ENCODE assay signal across 28 cellular contexts in genomic region chr7:157702311-157703023, GRCh38.
DNase-seq lines count a peak whose midpoint lies in the region; ATAC-seq and TF ChIP-seq lines count a peak whose summit lies in the region.
"Had no signal": no experiment of that assay in that cellular context is flagged by ENCODE, and none has a peak within 500 bp of the region (broad histone marks: within the 10 kb centered on the region; RNA-seq: fewer than 3 reads in every experiment).

No MANE protein-coding gene starts in this region.

- H3K27ac ChIP-seq in HCT116 (ENCODE audit: low read depth, low read length) (no peak overlapping the region), coronary artery (no peak overlapping the region), spleen (no peak overlapping the region)
- H3K27ac ChIP-seq: breast epithelium, pancreas, right atrium auricular region, tibial artery had no signal

- H3K36me3 Mint-ChIP-seq in MCF 10A (ENCODE audit: insufficient read depth, unreplicated experiment), result no peaks in the 10 kb centered on the region
- H3K36me3 Mint-ChIP-seq in activated CD4-positive, alpha-beta T cell treated with anti-CD3 and anti-CD28 coated beads, Interleukin-2, amount 10 ng/mL, durations not matched to agents 24 days and 14 days (ENCODE audit: low read depth), result no peaks in the 10 kb centered on the region
- H3K36me3 Mint-ChIP-seq: CD4-positive, CD25-positive, alpha-beta regulatory T cell; natural killer cell had no signal

- H3K79me2 ChIP-seq in HCT116 (ENCODE audit: insufficient read depth, low read length), result no peaks in the 10 kb centered on the region

- no peaks in the 10 kb centered on the region for H3K4me1 Mint-ChIP-seq in MCF 10A (ENCODE audit: insufficient read depth, unreplicated experiment)
- H3K4me1 Mint-ChIP-seq in activated CD4-positive, alpha-beta T cell treated with anti-CD3 and anti-CD28 coated beads, Interleukin-2, amount 10 ng/mL, durations not matched to agents 24 days and 14 days, result no peaks in the 10 kb centered on the region
- H3K4me1 Mint-ChIP-seq: activated B cell treated with CpG ODN at 0.5 μM for 24 hours; CD4-positive, CD25-positive, alpha-beta regulatory T cell; natural killer cell had no signal

- RAD21 ChIA-PET in HCT116 (lab: Charles Lee; ENCODE audit: low non-redundant PET in 1 of 2, low total read pairs in 2 of 2, uncharacterized antibody in 2 of 2, unreplicated experiment in 2 of 2), result no interaction called here

- peaks cover 7% of the 10 kb centered on the region for H3K9me3 Mint-ChIP-seq in MCF 10A (ENCODE audit: unreplicated experiment)
- H3K9me3 Mint-ChIP-seq in activated CD4-positive, alpha-beta T cell treated with anti-CD3 and anti-CD28 coated beads, Interleukin-2, amount 10 ng/mL, durations not matched to agents 24 days and 14 days, result no peaks in the 10 kb centered on the region
- H3K9me3 Mint-ChIP-seq: activated B cell treated with CpG ODN at 0.5 μM for 24 hours; natural killer cell; stimulated activated naive CD8-positive, alpha-beta T cell treated with anti-CD3 and anti-CD28 coated beads, Interleukin-15, Interleukin-2, amounts not matched to agents 100 ng/mL and 50 ng/mL, for 24 hours had no signal

- peak; percentile 20; the same call in 1 of the 2 replicates for ATAC-seq in HCT116
- ATAC-seq: activated CD8-positive, alpha-beta T cell treated with anti-CD3 and anti-CD28 coated beads, Interleukin-2, amount 10 ng/mL, durations not matched to agents 7 days and 5 days; left ventricle myocardium superior; natural killer cell; pancreas; Right ventricle myocardium inferior had no signal

- H3K4me3 ChIP-seq in HCT116 (replicated peaks in 1 of 2; ENCODE audit: low read depth in 1 of 2, low read length in 2 of 2) (no peak overlapping the region), coronary artery (no peak overlapping the region), spleen (no peak overlapping the region)
- H3K4me3 ChIP-seq: breast epithelium, pancreas, right atrium auricular region, tibial artery had no signal

- no peaks in the 10 kb centered on the region for H4K20me1 ChIP-seq in HCT116 (ENCODE audit: insufficient read depth)

- POLR2A ChIA-PET in HCT116 (lab: Charles Lee), result no interaction called here
- POLR2A ChIA-PET in MCF 10A (lab: Yijun Ruan, JAX), result no interaction called here

- H3K27me3 ChIP-seq in HCT116 (ENCODE audit: insufficient read depth, low read length) (peaks cover 64% of the 10 kb centered on the region), spleen (replicated peaks in 1 of 7) (peaks cover 0 to 76% (median 7%) of the 10 kb centered on the region in 7 donors)
- H3K27me3 ChIP-seq: right atrium auricular region had no signal

- intact Hi-C loops in HCT116 (cut with micrococcal nuclease), result no loop called here
- intact Hi-C loops in spleen (cut with DNase I; ENCODE audit: low total_unique reads), result no loop called here
- intact Hi-C loops in MCF 10A (cut with micrococcal nuclease), result no loop called here
- intact Hi-C loops in activated CD4-positive, alpha-beta T cell treated with anti-CD3 and anti-CD28 coated beads, Interleukin-2, amount 10 ng/mL, durations not matched to agents 24 days and 14 days (cut with micrococcal nuclease), result no loop called here

- no peak for TF ChIP-seq POLR2A in HCT116 (IDR thresholded peaks at IDR 0.05; ENCODE audit: borderline replicate concordance, extremely low read depth, insufficient read depth, insufficient read length)
- no peak for TF ChIP-seq POLR2A in spleen (IDR thresholded peaks at IDR 0.05)

- H3K27me3 Mint-ChIP-seq in MCF 10A (ENCODE audit: insufficient read depth, unreplicated experiment), result peaks cover 8% of the 10 kb centered on the region
- H3K27me3 Mint-ChIP-seq in activated CD4-positive, alpha-beta T cell treated with anti-CD3 and anti-CD28 coated beads, Interleukin-2, amount 10 ng/mL, durations not matched to agents 24 days and 14 days, result peaks cover 11% of the 10 kb centered on the region

- no peak for TF ChIP-seq RAD21 in HCT116 (IDR thresholded peaks at IDR 0.05; ENCODE audit: low read depth)

- H3K4me1 ChIP-seq in HCT116 (ENCODE audit: control insufficient read depth in 1 of 2, insufficient read depth in 2 of 2, low read length in 2 of 2) (no peaks in the 10 kb centered on the region), spleen (no peaks in the 10 kb centered on the region)
- H3K4me1 ChIP-seq: breast epithelium, pancreas, right atrium auricular region, tibial artery had no signal

- CTCF ChIA-PET in HCT116 (lab: Charles Lee) (no interaction called here), MCF 10A (lab: Yijun Ruan, JAX) (no interaction called here)

- DNase-seq in HCT116 (ENCODE audit: low read depth, low spot score) (no peak), NCI-H69 (lab: John Stamatoyannopoulos, UW) (peak; percentile 50), coronary artery (ENCODE audit: low spot score) (peak; percentile 52), spleen (peak; percentile 57), AG08396 (ENCODE audit: low spot score) (no peak), MCF 10A (ENCODE audit: unreplicated experiment) (no peak)
- DNase-seq in stimulated activated CD4-positive, alpha-beta T cell treated with anti-CD3 and anti-CD28 coated beads, Interleukin-4, amount 100 ng/mL, for 24 hours, result no peak
- DNase-seq in activated CD4-positive, alpha-beta T cell treated with anti-CD3 and anti-CD28 coated beads, Interleukin-2, amount 10 ng/mL, durations not matched to agents 24 days and 14 days, result no peak
- DNase-seq: activated B cell treated with CpG ODN at 0.5 μM for 24 hours; activated CD8-positive, alpha-beta T cell treated with anti-CD3 and anti-CD28 coated beads, Interleukin-2, amount 10 ng/mL, durations not matched to agents 7 days and 5 days; activated T-cell treated with anti-CD3 and anti-CD28 coated beads, Interleukin-2, amount 50 U/mL, for 1 hour; amniotic stem cell; CD4-positive, CD25-positive, alpha-beta regulatory T cell; cortex of kidney; HFFc6; KBM-7; left ventricle myocardium superior; natural killer cell; NCI-H1436 treated with DMSO at 0.1 percent for 48 hours; NCI-H774; stimulated activated CD4-positive, alpha-beta T cell treated with anti-CD3 and anti-CD28 coated beads, Interleukin-4, amount 100 ng/mL, for 4 hours; T1000 had no signal

- H2AFZ ChIP-seq in HCT116 (ENCODE audit: low read depth, low read length, poor library complexity, severe bottlenecking), result no peak overlapping the region

- H3K9me3 ChIP-seq in HCT116 (ENCODE audit: control insufficient read depth in 1 of 2, insufficient read depth in 1 of 2, low read depth in 1 of 2, low read length in 2 of 2), result no peaks in the 10 kb centered on the region
- H3K9me3 ChIP-seq in spleen, result no peaks in the 10 kb centered on the region
- H3K9me3 ChIP-seq: breast epithelium, pancreas, right atrium auricular region, tibial artery had no signal

- no peaks in the 10 kb centered on the region for H3K36me3 ChIP-seq in HCT116 (ENCODE audit: control insufficient read depth in 1 of 2, insufficient read depth in 2 of 2, low read length in 2 of 2)
- no peaks in the 10 kb centered on the region for H3K36me3 ChIP-seq in spleen
- H3K36me3 ChIP-seq: breast epithelium, pancreas, right atrium auricular region, tibial artery had no signal

- BruUV-seq in HCT116 (replicated peaks; lab: Mats Ljungman, UMichigan) (no TSS peak), MCF 10A (replicated peaks; lab: Mats Ljungman, UMichigan) (no TSS peak)

- no peak overlapping the region for H3K4me2 ChIP-seq in HCT116 (ENCODE audit: low read length)

- WGBS in spleen, 5 donors, result 81 to 86% (median 85%) methylated on average over 18 to 21 of the region's 21 CpGs

- no peak overlapping the region for H3K27ac Mint-ChIP-seq in MCF 10A (ENCODE audit: low read depth, unreplicated experiment)
- no peak overlapping the region for H3K27ac Mint-ChIP-seq in activated CD4-positive, alpha-beta T cell treated with anti-CD3 and anti-CD28 coated beads, Interleukin-2, amount 10 ng/mL, durations not matched to agents 24 days and 14 days
- H3K27ac Mint-ChIP-seq: activated B cell treated with CpG ODN at 0.5 μM for 24 hours; activated CD8-positive, alpha-beta T cell treated with anti-CD3 and anti-CD28 coated beads, Interleukin-2, amount 10 ng/mL, durations not matched to agents 7 days and 5 days; CD4-positive, CD25-positive, alpha-beta regulatory T cell; HFFc6; natural killer cell; stimulated activated naive CD8-positive, alpha-beta T cell treated with anti-CD3 and anti-CD28 coated beads, Interleukin-15, Interleukin-2, amounts not matched to agents 100 ng/mL and 50 ng/mL, for 24 hours had no signal

- H3K9ac ChIP-seq in HCT116 (ENCODE audit: low read length), result no peak overlapping the region

- no peaks in the 10 kb centered on the region for H3K9me2 ChIP-seq in HCT116 (ENCODE audit: insufficient read depth)

- H3K4me3 Mint-ChIP-seq in MCF 10A (ENCODE audit: unreplicated experiment), result no peak overlapping the region
- H3K4me3 Mint-ChIP-seq in activated CD4-positive, alpha-beta T cell treated with anti-CD3 and anti-CD28 coated beads, Interleukin-2, amount 10 ng/mL, durations not matched to agents 24 days and 14 days, result no peak overlapping the region
- H3K4me3 Mint-ChIP-seq: activated B cell treated with CpG ODN at 0.5 μM for 24 hours; activated CD8-positive, alpha-beta T cell treated with anti-CD3 and anti-CD28 coated beads, Interleukin-2, amount 10 ng/mL, durations not matched to agents 7 days and 5 days; CD4-positive, CD25-positive, alpha-beta regulatory T cell; HFFc6; natural killer cell; stimulated activated naive CD8-positive, alpha-beta T cell treated with anti-CD3 and anti-CD28 coated beads, Interleukin-15, Interleukin-2, amounts not matched to agents 100 ng/mL and 50 ng/mL, for 24 hours had no signal

- TF ChIP-seq CTCF in HCT116 (IDR thresholded peaks at IDR 0.05 in 2 of 3, conservative IDR thresholded peaks at IDR 0.05 in 1 of 3; ENCODE audit: borderline replicate concordance in 1 of 3, insufficient read depth in 1 of 3, low read depth in 2 of 3, low read length in 2 of 3), result no peak
- no peak for TF ChIP-seq CTCF in coronary artery (IDR thresholded peaks at IDR 0.05)
- no peak for TF ChIP-seq CTCF in spleen (IDR thresholded peaks at IDR 0.05 in 8 of 11, conservative IDR thresholded peaks at IDR 0.05 in 3 of 11)
- TF ChIP-seq CTCF in MCF 10A (IDR thresholded peaks at IDR 0.05; ENCODE audit: unreplicated experiment), result no peak

TF ChIP-seq in HCT116, 20 proteins besides CTCF, POLR2A, EP300 and RAD21 (continues in another document):
- TF ChIP-seq MAX (IDR thresholded peaks at IDR 0.05), result no peak
- TF ChIP-seq YY1 (IDR thresholded peaks at IDR 0.05; ENCODE audit: extremely low read depth, insufficient replicate concordance, low read depth, low read length), result no peak

Comparison
In these comparisons a context has a peak if more than half of its experiments do, and no peak if none do; other contexts are left out.
1. DNase-seq: peak in NCI-H69 (single experiment), coronary artery (single experiment) and spleen (single experiment); none in HCT116 (single experiment), AG08396 (single experiment), MCF 10A (single experiment), stimulated activated CD4-positive, alpha-beta T cell treated with anti-CD3 and anti-CD28 coated beads, Interleukin-4, amount 100 ng/mL, for 24 hours (single experiment) and activated CD4-positive, alpha-beta T cell treated with anti-CD3 and anti-CD28 coated beads, Interleukin-2, amount 10 ng/mL, durations not matched to agents 24 days and 14 days (single experiment).